Comparison of ENCODE assay signal across 27 cellular contexts in genomic region chr15:91496754-91497691, GRCh38.
A peak's percentile ranks its signal among the peaks of the same experiment; 100 is the strongest.
DNase-seq lines count a peak whose midpoint lies in the region; ATAC-seq and TF ChIP-seq lines count a peak whose summit lies in the region.
"Had no signal": no experiment of that assay in that cellular context is flagged by ENCODE, and none has a peak within 500 bp of the region (broad histone marks: within the 10 kb centered on the region; RNA-seq: fewer than 3 reads in every experiment).

No MANE protein-coding gene starts in this region.

- H3K27me3 ChIP-seq in breast epithelium (no peaks in the 10 kb centered on the region), right lobe of liver (no peaks in the 10 kb centered on the region), upper lobe of right lung (no peaks in the 10 kb centered on the region), esophagus squamous epithelium (no peaks in the 10 kb centered on the region)
- H3K27me3 ChIP-seq: cardiac muscle cell, neutrophil had no signal

- H3K27ac Mint-ChIP-seq in MCF 10A (ENCODE audit: low read depth, unreplicated experiment) = no peak overlapping the region
- peak overlapping the region; percentile 40 for H3K27ac Mint-ChIP-seq in activated T-helper 17 cell treated with anti-CD3 and anti-CD28 coated beads, Interleukin-2, amount 50 U/mL, for 72 hours
- no peak overlapping the region for H3K27ac Mint-ChIP-seq in activated CD4-positive, alpha-beta memory T cell treated with anti-CD3 and anti-CD28 coated beads for 36 hours
- H3K27ac Mint-ChIP-seq: activated naive CD4-positive, alpha-beta T cell treated with anti-CD3 and anti-CD28 coated beads for 36 hours; B cell; dendritic cell treated with granulocyte-macrophage colony-stimulating factor and Interleukin-4, amounts not matched to agents 40 ng/mL and 50 ng/mL, for 4 days; H9 had no signal

- TF ChIP-seq POLR2A in breast epithelium (IDR thresholded peaks at IDR 0.05) (no peak), right lobe of liver (IDR thresholded peaks at IDR 0.05) (peak; percentile 34), esophagus squamous epithelium (IDR thresholded peaks at IDR 0.05) (no peak)

- H3K27ac ChIP-seq in breast epithelium = no peak overlapping the region
- peak overlapping the region in 2 of 3 donors; percentile 55 to 61 for H3K27ac ChIP-seq in right lobe of liver
- no peak overlapping the region for H3K27ac ChIP-seq in upper lobe of right lung
- no peak overlapping the region for H3K27ac ChIP-seq in esophagus squamous epithelium
- H3K27ac ChIP-seq: cardiac muscle cell, neutrophil, PC-9, prostate gland had no signal

- H3K4me1 Mint-ChIP-seq in MCF 10A (ENCODE audit: insufficient read depth, unreplicated experiment) = peaks cover 5% of the 10 kb centered on the region
- H3K4me1 Mint-ChIP-seq in activated T-helper 17 cell treated with anti-CD3 and anti-CD28 coated beads, Interleukin-2, amount 50 U/mL, for 72 hours = no peaks in the 10 kb centered on the region
- H3K4me1 Mint-ChIP-seq in activated CD4-positive, alpha-beta memory T cell treated with anti-CD3 and anti-CD28 coated beads for 36 hours (ENCODE audit: low read depth) = no peaks in the 10 kb centered on the region
- H3K4me1 Mint-ChIP-seq: B cell had no signal

- H3K36me3 ChIP-seq in breast epithelium = no peaks in the 10 kb centered on the region
- H3K36me3 ChIP-seq in right lobe of liver = no peaks in the 10 kb centered on the region
- no peaks in the 10 kb centered on the region for H3K36me3 ChIP-seq in upper lobe of right lung
- no peaks in the 10 kb centered on the region for H3K36me3 ChIP-seq in esophagus squamous epithelium
- H3K36me3 ChIP-seq: cardiac muscle cell, neutrophil, prostate gland had no signal

- no peaks in the 10 kb centered on the region for H3K36me3 Mint-ChIP-seq in MCF 10A (ENCODE audit: insufficient read depth, unreplicated experiment)
- no peaks in the 10 kb centered on the region for H3K36me3 Mint-ChIP-seq in activated T-helper 17 cell treated with anti-CD3 and anti-CD28 coated beads, Interleukin-2, amount 50 U/mL, for 72 hours (ENCODE audit: low read depth)
- no peaks in the 10 kb centered on the region for H3K36me3 Mint-ChIP-seq in activated CD4-positive, alpha-beta memory T cell treated with anti-CD3 and anti-CD28 coated beads for 36 hours

- H3K9me3 ChIP-seq in breast epithelium = no peaks in the 10 kb centered on the region
- H3K9me3 ChIP-seq in right lobe of liver = no peaks in the 10 kb centered on the region
- H3K9me3 ChIP-seq in upper lobe of right lung = no peaks in the 10 kb centered on the region
- no peaks in the 10 kb centered on the region for H3K9me3 ChIP-seq in esophagus squamous epithelium
- H3K9me3 ChIP-seq: neutrophil, prostate gland had no signal

- intact Hi-C loops in MCF 10A (cut with micrococcal nuclease) (no loop called here), breast epithelium (cut with DNase I; ENCODE audit: low total_unique reads) (no loop called here), right lobe of liver (cut with DNase I) (no loop called here), upper lobe of right lung (cut with DNase I) (no loop called here), esophagus squamous epithelium (cut with DNase I) (no loop called here)
- intact Hi-C loops in activated CD4-positive, alpha-beta memory T cell treated with anti-CD3 and anti-CD28 coated beads for 36 hours (cut with micrococcal nuclease) = no loop called here

- H3K4me3 Mint-ChIP-seq in MCF 10A (ENCODE audit: unreplicated experiment) = no peak overlapping the region
- no peak overlapping the region for H3K4me3 Mint-ChIP-seq in activated T-helper 17 cell treated with anti-CD3 and anti-CD28 coated beads, Interleukin-2, amount 50 U/mL, for 72 hours
- H3K4me3 Mint-ChIP-seq in activated CD4-positive, alpha-beta memory T cell treated with anti-CD3 and anti-CD28 coated beads for 36 hours = no peak overlapping the region
- H3K4me3 Mint-ChIP-seq: activated naive CD4-positive, alpha-beta T cell treated with anti-CD3 and anti-CD28 coated beads for 36 hours; B cell; dendritic cell treated with granulocyte-macrophage colony-stimulating factor and Interleukin-4, amounts not matched to agents 40 ng/mL and 50 ng/mL, for 4 days; H9 had no signal

- WGBS in right lobe of liver (ENCODE audit: insufficient coverage, low coverage, low lambda C conversion rate, missing lambda C conversion rate) = 46% methylated on average over 4 of the region's 4 CpGs
- WGBS in esophagus squamous epithelium, 2 donors = 61 to 75% methylated on average over 3 to 4 of the region's 4 CpGs

- H3K4me1 ChIP-seq in breast epithelium (no peaks in the 10 kb centered on the region), right lobe of liver (peaks cover 0 to 22% (median 10%) of the 10 kb centered on the region in 4 donors), upper lobe of right lung (no peaks in the 10 kb centered on the region), esophagus squamous epithelium (peaks cover 0 to 11% (median 0%) of the 10 kb centered on the region in 3 donors)
- H3K4me1 ChIP-seq: prostate gland had no signal

- DNase-seq in MCF 10A (ENCODE audit: unreplicated experiment) = peak; percentile 43
- no peak for DNase-seq in breast epithelium (ENCODE audit: low spot score in 2 of 2)
- peak; percentile 62 to 90 (median 73) for DNase-seq in right lobe of liver
- no peak for DNase-seq in upper lobe of right lung
- no peak for DNase-seq in activated CD4-positive, alpha-beta memory T cell treated with anti-CD3 and anti-CD28 coated beads for 36 hours
- no peak for DNase-seq in esophagus squamous epithelium (lab: John Stamatoyannopoulos, UW)
- DNase-seq: activated naive CD4-positive, alpha-beta T cell treated with anti-CD3 and anti-CD28 coated beads for 36 hours; activated T-cell treated with anti-CD3 and anti-CD28 coated beads, Interleukin-2, amount 50 U/mL, for 48 hours; COR-L47; DMS79 treated with DMSO at 0.1 percent for 48 hours; H9; NCI-H1092; NCI-H2029 treated with DMSO at 0.1 percent for 48 hours; NCI-H2227 treated with DMSO at 0.1 percent for 48 hours; PC-9; SIG-M5; stimulated activated CD4-positive, alpha-beta T cell treated with anti-CD3 and anti-CD28 coated beads, Interleukin-2, amount 100 ng/mL, for 24 hours; substantia nigra; T-helper 1 cell had no signal

- no peak for ATAC-seq in activated T-helper 17 cell treated with anti-CD3 and anti-CD28 coated beads, Interleukin-2, amount 50 U/mL, for 72 hours (replicated peaks)
- ATAC-seq in right lobe of liver (peak; percentile 99 to 100 (median 100)), upper lobe of right lung (peak; percentile 87), GM18861 (IDR thresholded peaks at IDR 0.05; ENCODE audit: unreplicated experiment) (no peak)

- no peaks in the 10 kb centered on the region for H3K9me3 Mint-ChIP-seq in MCF 10A (ENCODE audit: unreplicated experiment)
- H3K9me3 Mint-ChIP-seq in activated T-helper 17 cell treated with anti-CD3 and anti-CD28 coated beads, Interleukin-2, amount 50 U/mL, for 72 hours = no peaks in the 10 kb centered on the region
- no peaks in the 10 kb centered on the region for H3K9me3 Mint-ChIP-seq in activated CD4-positive, alpha-beta memory T cell treated with anti-CD3 and anti-CD28 coated beads for 36 hours
- H3K9me3 Mint-ChIP-seq: activated naive CD4-positive, alpha-beta T cell treated with anti-CD3 and anti-CD28 coated beads for 36 hours had no signal

- BruUV-seq in MCF 10A (replicated peaks; lab: Mats Ljungman, UMichigan) = no TSS peak

- CTCF ChIA-PET in MCF 10A (lab: Yijun Ruan, JAX) = interaction anchor here (0.5 to 0.6 kb wide), 2 partner anchors 120 to 248 kb away, joined by 3 read pairs; no protein-coding TSS in a partner anchor
- CTCF ChIA-PET in activated CD4-positive, alpha-beta memory T cell treated with anti-CD3 and anti-CD28 coated beads for 36 hours (lab: Charles Lee) = interaction anchor here (0.9 kb wide), 1 partner anchor 165 kb away, joined by 3 read pairs; no protein-coding TSS in a partner anchor

- POLR2A ChIA-PET in MCF 10A (lab: Yijun Ruan, JAX) = interaction anchor here (0.5 to 1.4 kb wide), 6 partner anchors 15 to 370 kb away, joined by 3 to 6 read pairs (median 3); no protein-coding TSS in a partner anchor
- POLR2A ChIA-PET in activated CD4-positive, alpha-beta memory T cell treated with anti-CD3 and anti-CD28 coated beads for 36 hours (lab: Charles Lee) = no interaction called here

- no peak for TF ChIP-seq CTCF in MCF 10A (IDR thresholded peaks at IDR 0.05; ENCODE audit: unreplicated experiment)
- TF ChIP-seq CTCF in breast epithelium (IDR thresholded peaks at IDR 0.05) = no peak
- TF ChIP-seq CTCF in right lobe of liver (IDR thresholded peaks at IDR 0.05) = no peak
- no peak for TF ChIP-seq CTCF in upper lobe of right lung (IDR thresholded peaks at IDR 0.05)
- TF ChIP-seq CTCF in esophagus squamous epithelium (IDR thresholded peaks at IDR 0.05) = no peak

- no peaks in the 10 kb centered on the region for H3K27me3 Mint-ChIP-seq in MCF 10A (ENCODE audit: insufficient read depth, unreplicated experiment)
- no peaks in the 10 kb centered on the region for H3K27me3 Mint-ChIP-seq in activated T-helper 17 cell treated with anti-CD3 and anti-CD28 coated beads, Interleukin-2, amount 50 U/mL, for 72 hours
- no peaks in the 10 kb centered on the region for H3K27me3 Mint-ChIP-seq in activated CD4-positive, alpha-beta memory T cell treated with anti-CD3 and anti-CD28 coated beads for 36 hours

- no peak overlapping the region for H3K4me3 ChIP-seq in breast epithelium
- H3K4me3 ChIP-seq in right lobe of liver = peak overlapping the region in 1 of 3 donors; percentile 10
- H3K4me3 ChIP-seq in upper lobe of right lung = no peak overlapping the region
- no peak overlapping the region for H3K4me3 ChIP-seq in esophagus squamous epithelium
- H3K4me3 ChIP-seq: cardiac muscle cell, PC-9, prostate gland, smooth muscle cell had no signal

Comparison
In these comparisons a context has a peak if more than half of its experiments do, and no peak if none do; other contexts are left out.
1. DNase-seq: peak in MCF 10A (single experiment) and right lobe of liver (3 of 3); none in breast epithelium (0 of 2), upper lobe of right lung (single experiment), activated CD4-positive, alpha-beta memory T cell treated with anti-CD3 and anti-CD28 coated beads for 36 hours (single experiment) and esophagus squamous epithelium (single experiment).
2. H3K27ac ChIP-seq: peak in right lobe of liver (2 of 3); none in breast epithelium (0 of 2), upper lobe of right lung (single experiment) and esophagus squamous epithelium (0 of 4).
3. ATAC-seq: peak in right lobe of liver (4 of 4) and upper lobe of right lung (single experiment); none in activated T-helper 17 cell treated with anti-CD3 and anti-CD28 coated beads, Interleukin-2, amount 50 U/mL, for 72 hours (single experiment) and GM18861 (single experiment).